In genomic region chr12:120121766-120122293, GRCh38 we compare ENCODE assay signal across 1 cellular context.
TF ChIP-seq lines count a peak whose summit lies in the region.

No MANE protein-coding gene starts in this region.

TF ChIP-seq in HepG2, 621 proteins besides CTCF, POLR2A, EP300 and RAD21 (continued from another document and continues in another):
- no peak for TF ChIP-seq REL (CRISPR knock-in tag; conservative IDR thresholded peaks at IDR 0.05)
- TF ChIP-seq ZNF33B (CRISPR knock-in tag; IDR thresholded peaks at IDR 0.05): no peak
- TF ChIP-seq MXD4 (CRISPR knock-in tag; IDR thresholded peaks at IDR 0.05): no peak
- TF ChIP-seq GTF3A (CRISPR knock-in tag; conservative IDR thresholded peaks at IDR 0.05): no peak
- TF ChIP-seq ZEB1 (IDR thresholded peaks at IDR 0.05; ENCODE audit: insufficient replicate concordance, low read depth): no peak
- 0 out of 2 replicates have a peak, but pooled peaks have one; percentile 26 for TF ChIP-seq GABPB1 (CRISPR knock-in tag; IDR thresholded peaks at IDR 0.05)
- TF ChIP-seq BHLHE40 (IDR thresholded peaks at IDR 0.05; ENCODE audit: low read length): 0 out of 2 replicates have a peak, but pooled peaks have one; percentile 3
- TF ChIP-seq PITX1 (CRISPR knock-in tag; IDR thresholded peaks at IDR 0.05): peak; percentile 52; the same call in 1 of the 2 replicates
- TF ChIP-seq ZNF703 (CRISPR knock-in tag; IDR thresholded peaks at IDR 0.05; ENCODE audit: borderline replicate concordance): no peak
- no peak for TF ChIP-seq TERF1 (CRISPR knock-in tag; IDR thresholded peaks at IDR 0.05)
- TF ChIP-seq HOXA3 (CRISPR knock-in tag; IDR thresholded peaks at IDR 0.05): peak; percentile 70; the same call in 1 of the 2 replicates
- 0 out of 2 replicates have a peak, but pooled peaks have one; percentile 31 for TF ChIP-seq SIN3A (IDR thresholded peaks at IDR 0.05; ENCODE audit: borderline replicate concordance, low read depth, low read length)
- no peak for TF ChIP-seq RARG (CRISPR knock-in tag; IDR thresholded peaks at IDR 0.05; ENCODE audit: low read depth)
- no peak for TF ChIP-seq FLYWCH1 (CRISPR knock-in tag; IDR thresholded peaks at IDR 0.05)
- TF ChIP-seq NCOA2 (CRISPR knock-in tag; IDR thresholded peaks at IDR 0.05): peak; percentile 49
- TF ChIP-seq NPAS2 (CRISPR knock-in tag; IDR thresholded peaks at IDR 0.05; ENCODE audit: borderline replicate concordance): no peak
- TF ChIP-seq ZBTB40 (IDR thresholded peaks at IDR 0.05): no peak
- no peak for TF ChIP-seq ZBTB40 (CRISPR knock-in tag; IDR thresholded peaks at IDR 0.05)
- no peak for TF ChIP-seq GZF1 (CRISPR knock-in tag; IDR thresholded peaks at IDR 0.05)
- TF ChIP-seq HNRNPLL (IDR thresholded peaks at IDR 0.05; ENCODE audit: low read depth, low read length, poor library complexity, severe bottlenecking): no peak
- no peak for TF ChIP-seq ZNF552 (CRISPR knock-in tag; IDR thresholded peaks at IDR 0.05; ENCODE audit: borderline replicate concordance)
- TF ChIP-seq MYNN (CRISPR knock-in tag; IDR thresholded peaks at IDR 0.05; ENCODE audit: low read depth): no peak
- no peak for TF ChIP-seq ZNF639 (CRISPR knock-in tag; conservative IDR thresholded peaks at IDR 0.05)
- TF ChIP-seq FOXA3 (CRISPR knock-in tag; IDR thresholded peaks at IDR 0.05): peak; percentile 79
- TF ChIP-seq ZNF691 (CRISPR knock-in tag; IDR thresholded peaks at IDR 0.05; ENCODE audit: borderline replicate concordance, low read depth): peak; percentile 83; the same call in 1 of the 2 replicates
- no peak for TF ChIP-seq ZBTB46 (CRISPR knock-in tag; IDR thresholded peaks at IDR 0.05; ENCODE audit: borderline replicate concordance)
- TF ChIP-seq FOXP1 (IDR thresholded peaks at IDR 0.05): peak; percentile 87
- peak; percentile 92 for TF ChIP-seq FOXP1 (CRISPR knock-in tag; IDR thresholded peaks at IDR 0.05)
- TF ChIP-seq PRDM4 (CRISPR knock-in tag; IDR thresholded peaks at IDR 0.05; ENCODE audit: borderline replicate concordance): no peak
- no peak for TF ChIP-seq ZHX2 (IDR thresholded peaks at IDR 0.05; ENCODE audit: low read depth)
- TF ChIP-seq ZHX2 (CRISPR knock-in tag; IDR thresholded peaks at IDR 0.05; ENCODE audit: borderline replicate concordance): no peak
- TF ChIP-seq JDP2 (CRISPR knock-in tag; IDR thresholded peaks at IDR 0.05; ENCODE audit: borderline replicate concordance): no peak
